24 cellular contexts compared by ENCODE assay signal in the genomic region with DNA sequence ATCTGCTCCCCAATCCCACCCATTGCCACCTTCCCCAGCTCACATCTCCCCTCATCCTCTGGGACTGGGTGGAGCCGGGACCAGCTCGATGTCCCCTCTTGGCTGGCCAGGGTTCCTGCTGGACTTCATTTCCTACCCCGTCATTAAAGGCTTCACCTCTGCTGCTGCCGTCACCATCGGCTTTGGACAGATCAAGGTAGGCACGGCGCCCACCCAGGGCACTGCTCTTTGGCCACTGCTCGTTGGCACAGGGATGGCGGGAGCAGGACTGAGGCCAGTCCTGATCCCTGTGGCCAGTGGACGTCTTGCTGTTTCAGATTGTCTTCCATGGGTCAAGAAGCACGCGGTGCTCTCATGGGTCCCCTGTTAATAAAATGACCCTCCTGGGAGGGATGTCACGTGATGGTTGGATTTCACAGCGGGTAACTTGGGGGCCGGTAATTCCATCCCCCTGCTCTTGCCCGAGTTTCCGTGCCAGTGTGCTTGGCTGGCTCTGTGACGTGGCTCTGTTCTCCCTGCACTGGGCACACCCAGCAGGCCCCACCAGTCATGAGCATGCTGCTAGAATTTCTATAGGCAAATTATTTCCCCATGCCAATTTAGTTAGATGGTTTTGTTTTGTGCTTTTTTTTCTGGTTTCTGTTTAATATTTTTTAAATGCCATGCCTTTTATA. TPM values are rescaled to one million over a fixed set of nuclear protein-coding genes. Genes with fewer than 3 reads are reported as not detected.
A peak's percentile ranks its signal among the peaks of the same experiment; 100 is the strongest.
DNase-seq lines count a peak whose midpoint lies in the region; ATAC-seq and TF ChIP-seq lines count a peak whose summit lies in the region.
"Had no signal": no experiment of that assay in that cellular context is flagged by ENCODE, and none has a peak within 500 bp of the region (broad histone marks: within the 10 kb centered on the region; RNA-seq: fewer than 3 reads in every experiment).

No MANE protein-coding gene starts in this region.

- peaks cover 11% of the 10 kb centered on the region for H3K4me1 Mint-ChIP-seq in activated CD4-positive, alpha-beta T cell treated with anti-CD3 and anti-CD28 coated beads, Interleukin-2, amount 10 ng/mL, durations not matched to agents 24 days and 14 days
- H3K4me1 Mint-ChIP-seq in Caco-2 (ENCODE audit: low read depth, unreplicated experiment), result peaks cover 8% of the 10 kb centered on the region
- peaks cover 41% of the 10 kb centered on the region for H3K4me1 Mint-ChIP-seq in dendritic cell treated with granulocyte-macrophage colony-stimulating factor and Interleukin-4, amounts not matched to agents 40 ng/mL and 50 ng/mL, for 4 days (ENCODE audit: low read depth)

- H3K27me3 ChIP-seq in Caco-2 (replicated peaks; ENCODE audit: control insufficient read depth, insufficient read depth, low read length) (no peaks in the 10 kb centered on the region), osteoblast (ENCODE audit: insufficient read depth, low read length) (no peaks in the 10 kb centered on the region), upper lobe of right lung (no peaks in the 10 kb centered on the region)
- H3K27me3 ChIP-seq: BE2C, sigmoid colon, tibial artery had no signal

- H3K4me3 ChIP-seq in Caco-2 (ENCODE audit: low read depth, low read length) (no peak overlapping the region), osteoblast (ENCODE audit: insufficient read depth, low read length) (no peak overlapping the region), upper lobe of right lung (no peak overlapping the region)
- H3K4me3 ChIP-seq: HAP-1, sigmoid colon, tibial artery had no signal

- no peak overlapping the region for H3K27ac ChIP-seq in osteoblast (ENCODE audit: low read depth, low read length)
- H3K27ac ChIP-seq in upper lobe of right lung, result no peak overlapping the region
- H3K27ac ChIP-seq: sigmoid colon, tibial artery had no signal

- H3K4me2 ChIP-seq in osteoblast (ENCODE audit: insufficient read depth, low read length), result no peak overlapping the region

- H3K9me3 Mint-ChIP-seq in activated CD4-positive, alpha-beta T cell treated with anti-CD3 and anti-CD28 coated beads, Interleukin-2, amount 10 ng/mL, durations not matched to agents 24 days and 14 days, result no peaks in the 10 kb centered on the region
- H3K9me3 Mint-ChIP-seq in Caco-2 (ENCODE audit: unreplicated experiment), result no peaks in the 10 kb centered on the region
- no peaks in the 10 kb centered on the region for H3K9me3 Mint-ChIP-seq in dendritic cell treated with granulocyte-macrophage colony-stimulating factor and Interleukin-4, amounts not matched to agents 40 ng/mL and 50 ng/mL, for 4 days
- H3K9me3 Mint-ChIP-seq: activated CD8-positive, alpha-beta T cell treated with anti-CD3 and anti-CD28 coated beads for 36 hours; WTC11 had no signal

- no peaks in the 10 kb centered on the region for H3K9me3 ChIP-seq in Caco-2
- no peaks in the 10 kb centered on the region for H3K9me3 ChIP-seq in osteoblast (ENCODE audit: low read depth, low read length)
- no peaks in the 10 kb centered on the region for H3K9me3 ChIP-seq in upper lobe of right lung
- H3K9me3 ChIP-seq: BE2C, HAP-1, sigmoid colon, tibial artery had no signal

- no peaks in the 10 kb centered on the region for H3K36me3 Mint-ChIP-seq in activated CD4-positive, alpha-beta T cell treated with anti-CD3 and anti-CD28 coated beads, Interleukin-2, amount 10 ng/mL, durations not matched to agents 24 days and 14 days (ENCODE audit: low read depth)
- H3K36me3 Mint-ChIP-seq in Caco-2 (ENCODE audit: insufficient read depth, unreplicated experiment), result peaks cover 21% of the 10 kb centered on the region
- peaks cover 94% of the 10 kb centered on the region for H3K36me3 Mint-ChIP-seq in dendritic cell treated with granulocyte-macrophage colony-stimulating factor and Interleukin-4, amounts not matched to agents 40 ng/mL and 50 ng/mL, for 4 days (ENCODE audit: low read depth)
- H3K36me3 Mint-ChIP-seq: WTC11 had no signal

- H3K4me1 ChIP-seq in Caco-2 (peaks cover 6% of the 10 kb centered on the region; the same call in 1 of the 2 replicates), osteoblast (ENCODE audit: insufficient read depth, low read length) (peaks cover 11% of the 10 kb centered on the region), upper lobe of right lung (peaks cover 13% of the 10 kb centered on the region)

- DNase-seq in activated CD4-positive, alpha-beta T cell treated with anti-CD3 and anti-CD28 coated beads, Interleukin-2, amount 10 ng/mL, durations not matched to agents 24 days and 14 days, result no peak
- DNase-seq in activated CD4-positive, alpha-beta T cell treated with anti-CD3 and anti-CD28 coated beads, Interleukin-2, amount 50 U/mL, for 1 hour, result no peak
- no peak for DNase-seq in Caco-2
- DNase-seq in osteoblast (ENCODE audit: insufficient read length, low spot score, missing footprints), result peak; percentile 56
- no peak for DNase-seq in NCI-H2171 treated with DMSO at 0.1 percent for 48 hours (lab: John Stamatoyannopoulos, UW)
- DNase-seq in upper lobe of right lung, result no peak
- DNase-seq: activated CD8-positive, alpha-beta T cell treated with anti-CD3 and anti-CD28 coated beads for 36 hours; activated T-cell treated with anti-CD3 and anti-CD28 coated beads, Interleukin-2, amount 50 U/mL, for 48 hours; BE2C; erythroblast; GF-D8; IMR-90; left colon; NCI-H1436 treated with DMSO at 0.1 percent for 48 hours; sigmoid colon; stimulated activated naive CD4-positive, alpha-beta T cell; tibial artery had no signal

- peaks cover 19% of the 10 kb centered on the region for H3K79me2 ChIP-seq in osteoblast (ENCODE audit: insufficient read depth, low read length)

- no peak overlapping the region for H2AFZ ChIP-seq in osteoblast (ENCODE audit: low read length)

- CTCF ChIA-PET in Caco-2 (lab: Charles Lee), result no interaction called here

- no peaks in the 10 kb centered on the region for H3K36me3 ChIP-seq in Caco-2 (ENCODE audit: control insufficient read depth, insufficient read depth, low read length)
- H3K36me3 ChIP-seq in osteoblast (ENCODE audit: insufficient read depth, low read length), result no peaks in the 10 kb centered on the region
- peaks cover 7% of the 10 kb centered on the region for H3K36me3 ChIP-seq in upper lobe of right lung
- H3K36me3 ChIP-seq: BE2C had no signal

- peaks cover 12% of the 10 kb centered on the region for H4K20me1 ChIP-seq in osteoblast (ENCODE audit: insufficient read depth, low read length)

- POLR2A ChIA-PET in Caco-2 (lab: Charles Lee), result interaction anchor here (0.6 kb wide), 1 partner anchor 77 kb away, joined by 3 read pairs; no protein-coding TSS in a partner anchor

- TF ChIP-seq CTCF in Caco-2 (IDR thresholded peaks at IDR 0.05; ENCODE audit: insufficient read depth in 1 of 2, low read depth in 1 of 2, low read length in 1 of 2, severe bottlenecking in 1 of 2, unreplicated experiment in 1 of 2) (no peak), osteoblast (IDR thresholded peaks at IDR 0.05; ENCODE audit: extremely low read depth, low read depth, low read length) (no peak), upper lobe of right lung (IDR thresholded peaks at IDR 0.05) (no peak)

- no peak for ATAC-seq in GM21360 (IDR thresholded peaks at IDR 0.05; ENCODE audit: unreplicated experiment)
- no peak for ATAC-seq in upper lobe of right lung
- ATAC-seq: activated CD8-positive, alpha-beta T cell treated with anti-CD3 and anti-CD28 coated beads for 36 hours; left colon; WTC11 had no signal

- peak overlapping the region; percentile 21 for H3K4me3 Mint-ChIP-seq in activated CD4-positive, alpha-beta T cell treated with anti-CD3 and anti-CD28 coated beads, Interleukin-2, amount 10 ng/mL, durations not matched to agents 24 days and 14 days
- H3K4me3 Mint-ChIP-seq in Caco-2 (ENCODE audit: unreplicated experiment), result peak overlapping the region; percentile 41
- peak overlapping the region; percentile 11 for H3K4me3 Mint-ChIP-seq in dendritic cell treated with granulocyte-macrophage colony-stimulating factor and Interleukin-4, amounts not matched to agents 40 ng/mL and 50 ng/mL, for 4 days
- H3K4me3 Mint-ChIP-seq: activated CD8-positive, alpha-beta T cell treated with anti-CD3 and anti-CD28 coated beads for 36 hours had no signal

- intact Hi-C loops in activated CD4-positive, alpha-beta T cell treated with anti-CD3 and anti-CD28 coated beads, Interleukin-2, amount 10 ng/mL, durations not matched to agents 24 days and 14 days (cut with micrococcal nuclease), result no loop called here
- intact Hi-C loops in Caco-2 (cut with micrococcal nuclease; ENCODE audit: unreplicated experiment), result loop anchor here (5.0 kb wide), 1 partner anchor 76 kb away; the partner anchor contains the start of gene EIF4A3
- intact Hi-C loops in dendritic cell treated with granulocyte-macrophage colony-stimulating factor and Interleukin-4, amounts not matched to agents 40 ng/mL and 50 ng/mL, for 4 days (cut with micrococcal nuclease), result no loop called here
- intact Hi-C loops in upper lobe of right lung (cut with DNase I), result no loop called here

- H3K27ac Mint-ChIP-seq in activated CD4-positive, alpha-beta T cell treated with anti-CD3 and anti-CD28 coated beads, Interleukin-2, amount 10 ng/mL, durations not matched to agents 24 days and 14 days, result no peak overlapping the region
- no peak overlapping the region for H3K27ac Mint-ChIP-seq in Caco-2 (ENCODE audit: unreplicated experiment)
- peak overlapping the region; percentile 5 for H3K27ac Mint-ChIP-seq in dendritic cell treated with granulocyte-macrophage colony-stimulating factor and Interleukin-4, amounts not matched to agents 40 ng/mL and 50 ng/mL, for 4 days
- H3K27ac Mint-ChIP-seq: activated CD8-positive, alpha-beta T cell treated with anti-CD3 and anti-CD28 coated beads for 36 hours had no signal

- no TSS peak for BruUV-seq in Caco-2 (replicated peaks; lab: Mats Ljungman, UMichigan)

- peaks cover 2% of the 10 kb centered on the region for H3K27me3 Mint-ChIP-seq in activated CD4-positive, alpha-beta T cell treated with anti-CD3 and anti-CD28 coated beads, Interleukin-2, amount 10 ng/mL, durations not matched to agents 24 days and 14 days
- H3K27me3 Mint-ChIP-seq in Caco-2 (ENCODE audit: insufficient read depth, unreplicated experiment), result no peaks in the 10 kb centered on the region
- peaks cover 30% of the 10 kb centered on the region for H3K27me3 Mint-ChIP-seq in dendritic cell treated with granulocyte-macrophage colony-stimulating factor and Interleukin-4, amounts not matched to agents 40 ng/mL and 50 ng/mL, for 4 days
- H3K27me3 Mint-ChIP-seq: activated CD8-positive, alpha-beta T cell treated with anti-CD3 and anti-CD28 coated beads for 36 hours had no signal

RNA-seq across cellular contexts. Expression of gene SLC26A11, which starts 3.1 kb away (rescaled TPM):
- 4.3 and 6.2 TPM in 2 replicates for total RNA-seq in activated CD4-positive, alpha-beta T cell treated with anti-CD3 and anti-CD28 coated beads, Interleukin-2, amount 10 ng/mL, durations not matched to agents 24 days and 14 days
- total RNA-seq in Caco-2 (2022), result 37.1 and 46.0 TPM in 2 replicates
- 12.7 and 17.4 TPM in 2 replicates for total RNA-seq in osteoblast
- 51.6 TPM for total RNA-seq in upper lobe of right lung

RNA-seq across cellular contexts. Expression of gene SGSH, which starts 3.1 kb away (rescaled TPM):
- 20.5 and 22.5 TPM in 2 replicates for total RNA-seq in activated CD4-positive, alpha-beta T cell treated with anti-CD3 and anti-CD28 coated beads, Interleukin-2, amount 10 ng/mL, durations not matched to agents 24 days and 14 days
- total RNA-seq in Caco-2 (2022), result 39.5 and 42.8 TPM in 2 replicates
- 15.9 and 19.4 TPM in 2 replicates for total RNA-seq in osteoblast
- 59.8 TPM for total RNA-seq in upper lobe of right lung

RNA-seq across cellular contexts. Expression of gene RNF213, which starts 37.4 kb away (rescaled TPM):
- total RNA-seq in activated CD4-positive, alpha-beta T cell treated with anti-CD3 and anti-CD28 coated beads, Interleukin-2, amount 10 ng/mL, durations not matched to agents 24 days and 14 days, result 238 and 264 TPM in 2 replicates
- total RNA-seq in Caco-2 (2022), result 61.4 and 70.5 TPM in 2 replicates
- 134 and 143 TPM in 2 replicates for total RNA-seq in osteoblast
- total RNA-seq in upper lobe of right lung, result 236 TPM

RNA-seq across cellular contexts. Expression of gene CARD14, which starts 53.4 kb away (rescaled TPM):
- not detected in 2 replicates for total RNA-seq in activated CD4-positive, alpha-beta T cell treated with anti-CD3 and anti-CD28 coated beads, Interleukin-2, amount 10 ng/mL, durations not matched to agents 24 days and 14 days
- 1.3 and 1.8 TPM in 2 replicates for total RNA-seq in Caco-2 (2022)
- not detected in 2 replicates for total RNA-seq in osteoblast
- total RNA-seq in upper lobe of right lung, result 1.1 TPM
- total RNA-seq: IMR-90; MCF 10A; OCI-LY7; sigmoid colon; T-helper 2 cell treated with Interferon-gamma antibody and Interleukin-4, amounts not matched to agents 100 ng/mL and 5 ng/mL, for 36 hours had no signal
